ENCODE assay signal across 24 cellular contexts in genomic region chr1:149934326-149934725, GRCh38.
"Had no signal": no experiment of that assay in that cellular context is flagged by ENCODE, and none has a peak within 500 bp of the region (broad histone marks: within the 10 kb centered on the region; RNA-seq: fewer than 3 reads in every experiment).

No MANE protein-coding gene starts in this region.

- H3K4me3 ChIP-seq: dorsolateral prefrontal cortex, esophagus squamous epithelium, gastroesophageal sphincter, heart left ventricle, sigmoid colon, smooth muscle cell had no signal

- H3K27ac Mint-ChIP-seq: activated naive CD8-positive, alpha-beta T cell treated with anti-CD3 and anti-CD28 coated beads, Interleukin-2, amount 50 U/mL, for 24 hours; stimulated activated naive B cell treated with anti-CD40 and anti-IgM and Interleukin-4, amounts not matched to agents 10 μg/mL and 1 μg/mL and 100 μg/mL, for 72 hours; T-helper 1 cell treated with Interleukin-12 subunit alpha and Interleukin-12 subunit beta and Interleukin-4 antibody, amounts not matched to agents 30 μg/mL and 1 μg/mL, for 36 hours had no signal

- H3K9me3 Mint-ChIP-seq: activated naive CD8-positive, alpha-beta T cell treated with anti-CD3 and anti-CD28 coated beads, Interleukin-2, amount 50 U/mL, for 24 hours; brain; stimulated activated naive B cell treated with anti-CD40 and anti-IgM and Interleukin-4, amounts not matched to agents 10 μg/mL and 1 μg/mL and 100 μg/mL, for 72 hours; T-helper 1 cell treated with Interleukin-12 subunit alpha and Interleukin-12 subunit beta and Interleukin-4 antibody, amounts not matched to agents 30 μg/mL and 1 μg/mL, for 36 hours had no signal

- H3K27me3 ChIP-seq: dorsolateral prefrontal cortex, esophagus squamous epithelium, gastroesophageal sphincter, heart left ventricle, sigmoid colon had no signal

- H3K27me3 Mint-ChIP-seq: activated naive CD8-positive, alpha-beta T cell treated with anti-CD3 and anti-CD28 coated beads, Interleukin-2, amount 50 U/mL, for 24 hours had no signal

- DNase-seq: activated CD4-positive, alpha-beta T cell treated with anti-CD3 and anti-CD28 coated beads for 4 hours; activated CD4-positive, alpha-beta T cell treated with anti-CD3 and anti-CD28 coated beads, Interleukin-2, amount 50 U/mL, for 48 hours; activated CD4-positive, CD25-positive, alpha-beta regulatory T cell; activated CD8-positive, alpha-beta memory T cell treated with anti-CD3 and anti-CD28 coated beads, Interleukin-2, amount 50 U/mL, for 48 hours; activated gamma-delta T cell; activated naive CD4-positive, alpha-beta T cell treated with anti-CD3 and anti-CD28 coated beads, Interleukin-2, amount 50 U/mL, for 16 hours; activated naive CD8-positive, alpha-beta T cell treated with anti-CD3 and anti-CD28 coated beads, Interleukin-2, amount 50 U/mL, for 24 hours; activated T-cell treated with anti-CD3 and anti-CD28 coated beads, Interleukin-2, amount 50 U/mL, for 48 hours; anterior cingulate cortex; dorsolateral prefrontal cortex; esophagus squamous epithelium; heart left ventricle; left colon; mesenchymal stem cell; occipital lobe; sigmoid colon; stimulated activated CD4-positive, alpha-beta T cell treated with anti-CD3 and anti-CD28 coated beads, Interleukin-15, amount 100 ng/mL, for 24 hours; stimulated activated naive B cell treated with anti-CD40 and anti-IgM and Interleukin-4, amounts not matched to agents 10 μg/mL and 1 μg/mL and 100 μg/mL, for 72 hours; T1000; trophoblast cell had no signal

- ATAC-seq: activated naive CD8-positive, alpha-beta T cell treated with anti-CD3 and anti-CD28 coated beads, Interleukin-2, amount 50 U/mL, for 24 hours; gastroesophageal sphincter; heart left ventricle; left colon; stimulated activated naive B cell treated with anti-CD40 and anti-IgM and Interleukin-4, amounts not matched to agents 10 μg/mL and 1 μg/mL and 100 μg/mL, for 72 hours had no signal

- H3K27ac ChIP-seq: dorsolateral prefrontal cortex, esophagus squamous epithelium, heart left ventricle had no signal

- H3K9me3 ChIP-seq: esophagus squamous epithelium, gastroesophageal sphincter, heart left ventricle, sigmoid colon had no signal

- H3K4me3 Mint-ChIP-seq: activated naive CD8-positive, alpha-beta T cell treated with anti-CD3 and anti-CD28 coated beads, Interleukin-2, amount 50 U/mL, for 24 hours; stimulated activated naive B cell treated with anti-CD40 and anti-IgM and Interleukin-4, amounts not matched to agents 10 μg/mL and 1 μg/mL and 100 μg/mL, for 72 hours; T-helper 1 cell treated with Interleukin-12 subunit alpha and Interleukin-12 subunit beta and Interleukin-4 antibody, amounts not matched to agents 30 μg/mL and 1 μg/mL, for 36 hours had no signal
